ENCODE assay signal across 1 cellular context in genomic region chr5:40962207-40962955, GRCh38.
TF ChIP-seq lines count a peak whose summit lies in the region.

No MANE protein-coding gene starts in this region.

TF ChIP-seq in GM23338, 12 proteins besides CTCF, POLR2A, EP300 and RAD21 (continued from another document):
- TF ChIP-seq REST (IDR thresholded peaks at IDR 0.05; ENCODE audit: unreplicated experiment) = no peak
- no peak for TF ChIP-seq ZNF331 (CRISPR knock-in tag; IDR thresholded peaks at IDR 0.05; ENCODE audit: low read depth)
- TF ChIP-seq EZH2 (IDR thresholded peaks at IDR 0.05; ENCODE audit: low read depth, unreplicated experiment) = no peak
- TF ChIP-seq NANOG (IDR thresholded peaks at IDR 0.05; ENCODE audit: borderline replicate concordance) = no peak
- no peak for TF ChIP-seq STAT1 (IDR thresholded peaks at IDR 0.05; ENCODE audit: unreplicated experiment)
